19 cellular contexts compared by ENCODE assay signal in genomic region chr5:135210286-135211055, GRCh38.
DNase-seq lines count a peak whose midpoint lies in the region; TF ChIP-seq lines count a peak whose summit lies in the region.
"Had no signal": no experiment of that assay in that cellular context is flagged by ENCODE, and none has a peak within 500 bp of the region (broad histone marks: within the 10 kb centered on the region; RNA-seq: fewer than 3 reads in every experiment).

No MANE protein-coding gene starts in this region.

- no peaks in the 10 kb centered on the region for H3K9me3 Mint-ChIP-seq in endodermal cell
- no peaks in the 10 kb centered on the region for H3K9me3 Mint-ChIP-seq in nephron
- no peaks in the 10 kb centered on the region for H3K9me3 Mint-ChIP-seq in type B pancreatic cell
- H3K9me3 Mint-ChIP-seq: activated naive CD4-positive, alpha-beta T cell treated with anti-CD3 and anti-CD28 coated beads, Interleukin-2, amount 10 ng/mL, durations not matched to agents 7 days and 5 days; GM23338 had no signal

- H3K9me3 ChIP-seq in endodermal cell (ENCODE audit: control insufficient read depth, low read length) (no peaks in the 10 kb centered on the region), prostate gland (no peaks in the 10 kb centered on the region)
- H3K9me3 ChIP-seq: upper lobe of left lung had no signal

- DNase-seq in activated CD8-positive, alpha-beta memory T cell treated with anti-CD3 and anti-CD28 coated beads for 24 hours = peak; percentile 35
- DNase-seq in activated CD8-positive, alpha-beta memory T cell treated with anti-CD3 and anti-CD28 coated beads, Interleukin-2, amount 50 U/mL, for 4 hours = no peak
- DNase-seq in endodermal cell (peak; percentile 17), type B pancreatic cell (ENCODE audit: extremely low spot score, unreplicated experiment) (peak; percentile 47), cortex of kidney (lab: John Stamatoyannopoulos, UW) (no peak), DMS 273 treated with DMSO at 0.1 percent for 48 hours (lab: John Stamatoyannopoulos, UW) (no peak), prostate gland (ENCODE audit: low spot score) (no peak)
- DNase-seq: activated naive CD4-positive, alpha-beta T cell treated with anti-CD3 and anti-CD28 coated beads, Interleukin-2, amount 10 ng/mL, durations not matched to agents 7 days and 5 days; KG1; NCI-H1105 treated with DMSO at 0.1 percent for 48 hours; nucleus accumbens; T1000; upper lobe of left lung had no signal

- H3K4me1 ChIP-seq in endodermal cell (ENCODE audit: control insufficient read depth, insufficient read depth, low read length) (no peaks in the 10 kb centered on the region), prostate gland (replicated peaks) (no peaks in the 10 kb centered on the region)
- H3K4me1 ChIP-seq: upper lobe of left lung had no signal

- H3K36me3 ChIP-seq in endodermal cell (ENCODE audit: control insufficient read depth, insufficient read depth, low read length) (no peaks in the 10 kb centered on the region), prostate gland (no peaks in the 10 kb centered on the region)
- H3K36me3 ChIP-seq: upper lobe of left lung had no signal

- H3K36me3 Mint-ChIP-seq in endodermal cell (ENCODE audit: low read depth) (no peaks in the 10 kb centered on the region), nephron (ENCODE audit: low read depth) (no peaks in the 10 kb centered on the region), type B pancreatic cell (no peaks in the 10 kb centered on the region)
- H3K36me3 Mint-ChIP-seq: activated naive CD4-positive, alpha-beta T cell treated with anti-CD3 and anti-CD28 coated beads, Interleukin-2, amount 10 ng/mL, durations not matched to agents 7 days and 5 days had no signal

- no peak overlapping the region for H3K9ac ChIP-seq in endodermal cell (ENCODE audit: extremely low read depth, low read length, poor library complexity, severe bottlenecking)

- H3K27ac ChIP-seq in endodermal cell (ENCODE audit: low read depth, low read length) = no peak overlapping the region
- H3K27ac ChIP-seq in prostate gland = no peak overlapping the region
- H3K27ac ChIP-seq: 22Rv1, C4-2B, dorsolateral prefrontal cortex, upper lobe of left lung had no signal

- intact Hi-C loops in prostate gland (cut with DNase I) = no loop called here

- H3K27ac Mint-ChIP-seq in endodermal cell = no peak overlapping the region
- H3K27ac Mint-ChIP-seq in nephron = peak overlapping the region in 2 of 3 experiments; percentile 1 to 36
- H3K27ac Mint-ChIP-seq in type B pancreatic cell = no peak overlapping the region
- H3K27ac Mint-ChIP-seq: activated naive CD4-positive, alpha-beta T cell treated with anti-CD3 and anti-CD28 coated beads, Interleukin-2, amount 10 ng/mL, durations not matched to agents 7 days and 5 days; GM23338 had no signal

- 88 to 90% methylated on average over 8 to 10 of the region's 10 CpGs for WGBS in endodermal cell (ENCODE audit: insufficient coverage in 1 of 2, insufficient read length in 1 of 2), 2 experiments
- WGBS in prostate gland = 96% methylated on average over 10 of the region's 10 CpGs

- peaks cover 23% of the 10 kb centered on the region for H3K27me3 Mint-ChIP-seq in endodermal cell (ENCODE audit: insufficient read depth)
- H3K27me3 Mint-ChIP-seq in nephron (ENCODE audit: low read depth) = peaks cover 10% of the 10 kb centered on the region
- H3K27me3 Mint-ChIP-seq in type B pancreatic cell = peaks cover 20% of the 10 kb centered on the region

- H3K27me3 ChIP-seq in endodermal cell (ENCODE audit: control insufficient read depth, insufficient read depth, low read length, poor library complexity, severe bottlenecking) (peaks cover under 1% of the 10 kb centered on the region), prostate gland (replicated peaks; ENCODE audit: insufficient read depth) (no peaks in the 10 kb centered on the region)
- H3K27me3 ChIP-seq: upper lobe of left lung had no signal

- H3K4me3 Mint-ChIP-seq in endodermal cell (no peak overlapping the region), nephron (peak overlapping the region in 1 of 3 experiments; percentile 31), type B pancreatic cell (no peak overlapping the region)
- H3K4me3 Mint-ChIP-seq: activated naive CD4-positive, alpha-beta T cell treated with anti-CD3 and anti-CD28 coated beads, Interleukin-2, amount 10 ng/mL, durations not matched to agents 7 days and 5 days; GM23338 had no signal

- no peak for TF ChIP-seq CTCF in endodermal cell (conservative IDR thresholded peaks at IDR 0.05)
- no peak for TF ChIP-seq CTCF in nephron (IDR thresholded peaks at IDR 0.05; ENCODE audit: unreplicated experiment in 3 of 3)
- TF ChIP-seq CTCF in type B pancreatic cell (conservative IDR thresholded peaks at IDR 0.05) = no peak
- no peak for TF ChIP-seq CTCF in prostate gland (IDR thresholded peaks at IDR 0.05)

- no peak for TF ChIP-seq POLR2A in prostate gland (IDR thresholded peaks at IDR 0.05)

- H3K4me1 Mint-ChIP-seq in endodermal cell (peaks cover 2% of the 10 kb centered on the region), nephron (peaks cover 67% of the 10 kb centered on the region), type B pancreatic cell (ENCODE audit: unreplicated experiment) (peaks cover 16% of the 10 kb centered on the region)
- H3K4me1 Mint-ChIP-seq: activated naive CD4-positive, alpha-beta T cell treated with anti-CD3 and anti-CD28 coated beads, Interleukin-2, amount 10 ng/mL, durations not matched to agents 7 days and 5 days had no signal

- H3K4me3 ChIP-seq in endodermal cell (ENCODE audit: low read length) (no peak overlapping the region), prostate gland (no peak overlapping the region)
- H3K4me3 ChIP-seq: dorsolateral prefrontal cortex, GM23338, skin epidermis, upper lobe of left lung had no signal

Comparison
In these comparisons a context has a peak if more than half of its experiments do, and no peak if none do; other contexts are left out.
1. DNase-seq: peak in activated CD8-positive, alpha-beta memory T cell treated with anti-CD3 and anti-CD28 coated beads for 24 hours (single experiment), endodermal cell (single experiment) and type B pancreatic cell (single experiment); none in activated CD8-positive, alpha-beta memory T cell treated with anti-CD3 and anti-CD28 coated beads, Interleukin-2, amount 50 U/mL, for 4 hours (single experiment), cortex of kidney (single experiment), DMS 273 treated with DMSO at 0.1 percent for 48 hours (single experiment) and prostate gland (single experiment).
2. H3K27ac Mint-ChIP-seq: peak in nephron (2 of 3); none in endodermal cell (single experiment) and type B pancreatic cell (single experiment).